8 cellular contexts compared by ENCODE assay signal in the genomic region with DNA sequence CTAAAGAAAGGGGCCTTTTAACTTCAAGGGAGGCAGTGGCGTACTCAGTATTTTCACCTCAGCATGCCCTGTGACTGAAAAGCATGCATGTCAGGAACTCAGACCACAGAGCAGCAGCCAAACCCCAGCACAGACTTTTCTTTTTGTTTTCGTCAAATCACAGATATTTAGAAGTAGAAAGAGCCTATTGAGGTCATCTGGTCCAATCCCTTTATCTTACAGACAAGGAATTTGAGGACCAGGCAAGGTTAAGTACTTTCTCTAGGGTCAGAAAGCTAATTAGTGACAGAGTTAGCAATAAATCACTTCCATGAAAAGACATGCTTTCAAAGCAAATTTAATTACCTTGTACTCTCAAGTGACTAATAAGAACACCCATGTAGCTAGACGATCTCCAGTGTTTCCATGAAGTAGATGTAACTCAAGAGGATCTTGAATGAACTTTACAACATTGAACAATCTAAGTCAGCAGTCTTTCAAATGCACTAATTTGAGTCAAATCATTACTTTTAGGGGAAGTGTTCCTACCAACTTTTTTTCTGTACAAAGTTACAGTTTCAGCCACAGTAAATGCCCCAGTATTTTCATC. TPM values are rescaled to one million over a fixed set of nuclear protein-coding genes. Genes with fewer than 3 reads are reported as not detected.
DNase-seq lines count a peak whose midpoint lies in the region; ATAC-seq and TF ChIP-seq lines count a peak whose summit lies in the region.

No MANE protein-coding gene starts in this region.

- ATAC-seq in GM21360 (IDR thresholded peaks at IDR 0.05; ENCODE audit: unreplicated experiment) (peak; percentile 99), HG03432 (IDR thresholded peaks at IDR 0.05; ENCODE audit: unreplicated experiment) (peak; percentile 98)

- peak; percentile 67 for DNase-seq in GM10266 (ENCODE audit: extremely low spot score)
- DNase-seq in foreskin melanocyte, result peak; percentile 79
- no peak for DNase-seq in middle frontal gyrus (ENCODE audit: extremely low spot score, low spot score)
- DNase-seq in NCI-H526 (lab: John Stamatoyannopoulos, UW), result no peak
- DNase-seq in immature natural killer cell, result no peak
- DNase-seq in stimulated activated CD4-positive, alpha-beta T cell treated with anti-CD3 and anti-CD28 coated beads, Interleukin-2, amount 100 ng/mL, for 48 hours, result no peak

- TF ChIP-seq CTCF in GM10266 (IDR thresholded peaks at IDR 0.05; ENCODE audit: control insufficient read depth, insufficient read depth, low read depth, missing control alignments), result no peak

- H3K4me1 Mint-ChIP-seq in immature natural killer cell, result no peaks in the 10 kb centered on the region

- no peaks in the 10 kb centered on the region for H3K9me3 Mint-ChIP-seq in immature natural killer cell

- H3K27me3 Mint-ChIP-seq in immature natural killer cell (ENCODE audit: low read depth in 3 of 3), result peaks cover 0 to 6% (median 0%) of the 10 kb centered on the region in 3 donors

- no peak overlapping the region for H3K27ac Mint-ChIP-seq in immature natural killer cell

- no peak overlapping the region for H3K4me3 Mint-ChIP-seq in immature natural killer cell

- H3K36me3 Mint-ChIP-seq in immature natural killer cell, result no peaks in the 10 kb centered on the region

RNA-seq across cellular contexts. Expression of gene MOXD1, which starts 35.9 kb away (rescaled TPM):
- not detected for polyA plus RNA-seq in immature natural killer cell

Comparison
In these comparisons a context has a peak if more than half of its experiments do, and no peak if none do; other contexts are left out.
1. DNase-seq: peak in GM10266 (single experiment) and foreskin melanocyte (single experiment); none in middle frontal gyrus (single experiment), NCI-H526 (0 of 2), immature natural killer cell (0 of 3) and stimulated activated CD4-positive, alpha-beta T cell treated with anti-CD3 and anti-CD28 coated beads, Interleukin-2, amount 100 ng/mL, for 48 hours (0 of 2).